16 cellular contexts compared by ENCODE assay signal in genomic region chr14:104532191-104532555, GRCh38. TPM values are rescaled to one million over a fixed set of nuclear protein-coding genes. Genes with fewer than 3 reads are reported as not detected.
"Had no signal": no experiment of that assay in that cellular context is flagged by ENCODE, and none has a peak within 500 bp of the region (broad histone marks: within the 10 kb centered on the region; RNA-seq: fewer than 3 reads in every experiment).

No MANE protein-coding gene starts in this region.

- ATAC-seq: stimulated activated memory B cell treated with anti-CD40 and anti-IgM and Interleukin-4, amounts not matched to agents 10 μg/mL and 1 μg/mL and 100 μg/mL, for 72 hours had no signal

- H3K4me3 ChIP-seq: lung had no signal

- DNase-seq: activated CD4-positive, CD25-positive, alpha-beta regulatory T cell treated with anti-CD3 and anti-CD28 coated beads, Interleukin-2, amount 50 U/mL, for 72 hours; activated naive CD8-positive, alpha-beta T cell treated with anti-CD3 and anti-CD28 coated beads for 36 hours; amygdala; cerebellar nuclear complex; effector memory CD4-positive, alpha-beta T cell; midbrain; stimulated activated CD4-positive, alpha-beta T cell treated with anti-CD3 and anti-CD28 coated beads, Interleukin-12 subunit alpha, Interleukin-12 subunit beta, amount 100 ng/mL, for 4 hours; stimulated activated CD4-positive, alpha-beta T cell treated with anti-CD3 and anti-CD28 coated beads, Interleukin-2, amount 100 ng/mL, for 24 hours had no signal

RNA-seq across cellular contexts. Expression of gene C14orf180, which starts 47.4 kb away (rescaled TPM):
- total RNA-seq: activated CD8-positive, alpha-beta memory T cell treated with anti-CD3 and anti-CD28 coated beads for 36 hours; activated naive CD8-positive, alpha-beta T cell treated with anti-CD3 and anti-CD28 coated beads for 36 hours; activated T-helper 1 cell treated with anti-CD3 and anti-CD28 coated beads, Interleukin-12 subunit alpha, Interleukin-12 subunit beta, Interleukin-2, Interleukin-4 antibody, amounts not matched to agents 30 ng/mL and 10 ng/mL and 1 ng/mL, durations not matched to agents 14 hours and 24 hours and 36 hours; glomerular endothelial cell; neural crest cell; osteocyte; T-helper 1 cell treated with Interleukin-12 subunit alpha and Interleukin-12 subunit beta and Interleukin-4 antibody, amounts not matched to agents 30 ng/mL and 1 ng/mL, for 36 hours had no signal
